ENCODE assay signal across 2 cellular contexts in the genomic region with DNA sequence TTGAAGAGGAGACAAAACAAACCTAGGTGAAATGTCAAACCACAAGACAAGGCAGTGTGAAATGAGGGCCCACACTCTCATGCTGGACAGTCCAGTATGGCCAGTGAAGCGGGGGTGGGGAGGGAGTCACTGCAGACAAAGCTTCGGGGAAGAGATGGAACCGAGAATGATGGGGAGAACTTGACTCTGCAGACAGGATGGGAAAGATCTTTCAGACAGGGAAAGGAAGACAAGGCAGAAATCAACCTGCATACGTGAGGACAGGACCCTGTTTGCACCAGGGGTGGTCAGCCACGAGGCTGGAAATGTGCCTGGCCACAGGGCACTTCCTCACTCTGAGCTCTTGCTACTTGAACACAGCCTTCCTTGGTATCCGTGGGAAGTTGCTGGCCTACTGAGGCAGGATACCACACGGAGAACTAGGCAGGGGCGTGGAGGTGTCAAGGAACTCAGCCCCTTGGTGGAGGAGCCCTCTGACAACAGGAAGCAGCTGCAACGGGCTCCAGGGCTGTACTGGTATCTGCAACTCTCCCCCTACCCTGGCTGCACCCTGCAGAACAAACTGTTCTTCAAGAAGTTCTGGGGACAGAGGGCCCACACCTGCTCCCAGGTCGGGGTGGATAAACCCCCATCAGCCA.
TF ChIP-seq lines count a peak whose summit lies in the region.

No MANE protein-coding gene starts in this region.

TF ChIP-seq in A549, 52 proteins besides CTCF, POLR2A, EP300 and RAD21:
- TF ChIP-seq, protein P1, sequence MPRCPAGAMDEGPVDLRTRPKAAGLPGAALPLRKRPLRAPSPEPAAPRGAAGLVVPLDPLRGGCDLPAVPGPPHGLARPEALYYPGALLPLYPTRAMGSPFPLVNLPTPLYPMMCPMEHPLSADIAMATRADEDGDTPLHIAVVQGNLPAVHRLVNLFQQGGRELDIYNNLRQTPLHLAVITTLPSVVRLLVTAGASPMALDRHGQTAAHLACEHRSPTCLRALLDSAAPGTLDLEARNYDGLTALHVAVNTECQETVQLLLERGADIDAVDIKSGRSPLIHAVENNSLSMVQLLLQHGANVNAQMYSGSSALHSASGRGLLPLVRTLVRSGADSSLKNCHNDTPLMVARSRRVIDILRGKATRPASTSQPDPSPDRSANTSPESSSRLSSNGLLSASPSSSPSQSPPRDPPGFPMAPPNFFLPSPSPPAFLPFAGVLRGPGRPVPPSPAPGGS (IDR thresholded peaks at IDR 0.05) = no peak
- TF ChIP-seq MAFK (IDR thresholded peaks at IDR 0.05; ENCODE audit: partially characterized antibody) (no peak), MAZ (IDR thresholded peaks at IDR 0.05; ENCODE audit: borderline replicate concordance, low read depth, low read length) (no peak), CEBPB (IDR thresholded peaks at IDR 0.05) (no peak), FOSB (CRISPR knock-in tag; IDR thresholded peaks at IDR 0.05) (no peak)

TF ChIP-seq in HCT116, 20 proteins besides CTCF, POLR2A, EP300 and RAD21:
- no peak for TF ChIP-seq REST (IDR thresholded peaks at IDR 0.05; ENCODE audit: low read depth)
- TF ChIP-seq ELF1 (IDR thresholded peaks at IDR 0.05; ENCODE audit: borderline replicate concordance, low read depth) = no peak
- no peak for TF ChIP-seq EZH2phosphoT487 (IDR thresholded peaks at IDR 0.05; ENCODE audit: borderline replicate concordance)
- TF ChIP-seq CBX3 (IDR thresholded peaks at IDR 0.05; ENCODE audit: low read depth) = no peak
- TF ChIP-seq CEBPB (IDR thresholded peaks at IDR 0.05; ENCODE audit: low read depth) = no peak
- no peak for TF ChIP-seq SRF (IDR thresholded peaks at IDR 0.05; ENCODE audit: low read depth)
- TF ChIP-seq, protein P2, sequence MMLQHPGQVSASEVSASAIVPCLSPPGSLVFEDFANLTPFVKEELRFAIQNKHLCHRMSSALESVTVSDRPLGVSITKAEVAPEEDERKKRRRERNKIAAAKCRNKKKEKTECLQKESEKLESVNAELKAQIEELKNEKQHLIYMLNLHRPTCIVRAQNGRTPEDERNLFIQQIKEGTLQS (IDR thresholded peaks at IDR 0.05) = no peak
- TF ChIP-seq ZFX (IDR thresholded peaks at IDR 0.05) = no peak
- TF ChIP-seq YY1 (IDR thresholded peaks at IDR 0.05; ENCODE audit: extremely low read depth, insufficient replicate concordance, low read depth, low read length) = no peak
- no peak for TF ChIP-seq EZH2 (IDR thresholded peaks at IDR 0.05)
